Comparison of ENCODE assay signal across 26 cellular contexts in the genomic region with DNA sequence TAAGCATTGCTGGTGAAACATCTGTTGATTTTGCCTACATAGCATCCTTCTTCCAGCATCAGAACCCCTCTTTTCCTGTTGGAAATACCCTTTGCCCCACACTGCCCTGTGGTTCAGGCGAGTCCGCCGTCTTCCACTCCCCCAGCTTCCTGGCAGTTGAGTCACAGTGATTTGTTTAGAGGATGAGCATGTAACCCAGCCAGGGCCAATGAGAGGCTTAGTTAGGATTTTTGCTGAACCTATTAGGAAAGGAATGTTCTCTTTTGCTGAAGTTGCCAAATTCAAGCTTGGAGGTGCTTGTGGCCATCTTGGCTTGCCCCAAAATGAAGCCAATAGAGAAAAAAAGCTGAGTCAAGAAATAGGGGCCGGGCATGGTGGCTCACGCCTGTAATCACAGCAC. TPM values are rescaled to one million over a fixed set of nuclear protein-coding genes. Genes with fewer than 3 reads are reported as not detected.
A peak's percentile ranks its signal among the peaks of the same experiment; 100 is the strongest.
DNase-seq lines count a peak whose midpoint lies in the region; ATAC-seq and TF ChIP-seq lines count a peak whose summit lies in the region.
"Had no signal": no experiment of that assay in that cellular context is flagged by ENCODE, and none has a peak within 500 bp of the region (broad histone marks: within the 10 kb centered on the region; RNA-seq: fewer than 3 reads in every experiment).

No MANE protein-coding gene starts in this region.

- H3K9me3 Mint-ChIP-seq in activated CD4-positive, alpha-beta T cell treated with anti-CD3 and anti-CD28 coated beads for 36 hours (ENCODE audit: low read depth): no peaks in the 10 kb centered on the region
- H3K9me3 Mint-ChIP-seq: activated naive CD4-positive, alpha-beta T cell treated with anti-CD3 and anti-CD28 coated beads, Interleukin-2, amount 50 U/mL, for 24 hours; CD8-positive, alpha-beta memory T cell; neural crest cell had no signal

- H4K8ac ChIP-seq in mesenchymal stem cell (ENCODE audit: low read length): no peak overlapping the region

- no peak overlapping the region for H3K4me2 ChIP-seq in mesenchymal stem cell (ENCODE audit: low read length, poor library complexity, severe bottlenecking)
- H3K4me2 ChIP-seq: hepatocyte had no signal

- H3K27ac Mint-ChIP-seq in activated CD4-positive, alpha-beta T cell treated with anti-CD3 and anti-CD28 coated beads for 36 hours: no peak overlapping the region
- H3K27ac Mint-ChIP-seq: activated CD8-positive, alpha-beta memory T cell treated with anti-CD3 and anti-CD28 coated beads, Interleukin-2, amount 10 ng/mL, durations not matched to agents 7 days and 5 days; activated naive CD4-positive, alpha-beta T cell treated with anti-CD3 and anti-CD28 coated beads, Interleukin-2, amount 50 U/mL, for 24 hours; CD8-positive, alpha-beta memory T cell had no signal

- H3K27ac ChIP-seq in brain microvascular endothelial cell: no peak overlapping the region
- no peak overlapping the region for H3K27ac ChIP-seq in mesenchymal stem cell (ENCODE audit: low read length, poor library complexity, severe bottlenecking)
- H3K27ac ChIP-seq: 22Rv1, ascending aorta, hepatocyte, prostate gland, upper lobe of left lung had no signal

- CTCF ChIA-PET in activated CD4-positive, alpha-beta T cell treated with anti-CD3 and anti-CD28 coated beads for 36 hours (lab: Charles Lee): no interaction called here

- H3K36me3 ChIP-seq in brain microvascular endothelial cell (replicated peaks) (no peaks in the 10 kb centered on the region), mesenchymal stem cell (ENCODE audit: control insufficient read depth in 1 of 2, insufficient read depth in 2 of 2, low read depth in 1 of 2, low read length in 2 of 2) (no peaks in the 10 kb centered on the region)
- H3K36me3 ChIP-seq: ascending aorta, prostate gland, upper lobe of left lung had no signal

- peaks cover 20% of the 10 kb centered on the region for H3K27me3 Mint-ChIP-seq in activated CD4-positive, alpha-beta T cell treated with anti-CD3 and anti-CD28 coated beads for 36 hours

- H3K14ac ChIP-seq in mesenchymal stem cell (ENCODE audit: low read length in 2 of 2): no peak overlapping the region

- no peak for TF ChIP-seq CTCF in brain microvascular endothelial cell (IDR thresholded peaks at IDR 0.05; ENCODE audit: low read depth, low read length, missing control alignments)

- POLR2A ChIA-PET in activated CD4-positive, alpha-beta T cell treated with anti-CD3 and anti-CD28 coated beads for 36 hours (lab: Charles Lee): no interaction called here

- no peaks in the 10 kb centered on the region for H3K9me3 ChIP-seq in mesenchymal stem cell (ENCODE audit: control insufficient read depth, low read length)
- H3K9me3 ChIP-seq: ascending aorta, mucosa of descending colon, prostate gland, upper lobe of left lung had no signal

- DNase-seq in activated CD4-positive, alpha-beta T cell treated with anti-CD3 and anti-CD28 coated beads for 36 hours: peak; percentile 29
- no peak for DNase-seq in activated CD4-positive, alpha-beta T cell treated with anti-CD3 and anti-CD28 coated beads, Interleukin-2, amount 50 U/mL, for 4 hours
- peak; percentile 39 for DNase-seq in M059J (ENCODE audit: low read depth)
- DNase-seq in brain microvascular endothelial cell: peak; percentile 20
- peak; percentile 12 for DNase-seq in mesenchymal stem cell
- DNase-seq in UCSD-AML1 (lab: John Stamatoyannopoulos, UW; ENCODE audit: unreplicated experiment): no peak
- DNase-seq in NCI-H2081 treated with DMSO at 0.1 percent for 48 hours (lab: John Stamatoyannopoulos, UW): no peak
- DNase-seq: activated CD8-positive, alpha-beta memory T cell treated with anti-CD3 and anti-CD28 coated beads, Interleukin-2, amount 10 ng/mL, durations not matched to agents 7 days and 5 days; CD8-positive, alpha-beta memory T cell; central memory CD4-positive, alpha-beta T cell; foreskin melanocyte; left ventricle myocardium superior; mucosa of descending colon; NCI-H146; NCI-H524; PC-3; SIG-M5; T-helper 1 cell; upper lobe of left lung had no signal

- H3K23ac ChIP-seq in mesenchymal stem cell (ENCODE audit: low read length in 2 of 2): no peak overlapping the region

- WGBS in mesenchymal stem cell: 70% methylated on average over 5 of the region's 5 CpGs

- in situ Hi-C loops in brain microvascular endothelial cell (cut with HindIII; ENCODE audit: low pct_ligation_motif_present, low sequenced_read_pairs): no loop called here

- H4K91ac ChIP-seq in mesenchymal stem cell (ENCODE audit: low read length): no peak overlapping the region

- no peak overlapping the region for H2BK120ac ChIP-seq in mesenchymal stem cell (ENCODE audit: low read depth, low read length)

- H2AFZ ChIP-seq in mesenchymal stem cell (ENCODE audit: low read depth, low read length): no peak overlapping the region
- H2AFZ ChIP-seq: hepatocyte had no signal

- no peak overlapping the region for H2BK15ac ChIP-seq in mesenchymal stem cell (ENCODE audit: low read depth, poor library complexity, severe bottlenecking)

- no peak overlapping the region for H3K9ac ChIP-seq in mesenchymal stem cell (ENCODE audit: low read length)

- no peaks in the 10 kb centered on the region for H3K4me1 Mint-ChIP-seq in activated CD4-positive, alpha-beta T cell treated with anti-CD3 and anti-CD28 coated beads for 36 hours
- H3K4me1 Mint-ChIP-seq: activated CD8-positive, alpha-beta memory T cell treated with anti-CD3 and anti-CD28 coated beads, Interleukin-2, amount 10 ng/mL, durations not matched to agents 7 days and 5 days; activated naive CD4-positive, alpha-beta T cell treated with anti-CD3 and anti-CD28 coated beads, Interleukin-2, amount 50 U/mL, for 24 hours had no signal

- no peaks in the 10 kb centered on the region for H3K36me3 Mint-ChIP-seq in activated CD4-positive, alpha-beta T cell treated with anti-CD3 and anti-CD28 coated beads for 36 hours (ENCODE audit: low read depth)
- H3K36me3 Mint-ChIP-seq: activated CD8-positive, alpha-beta memory T cell treated with anti-CD3 and anti-CD28 coated beads, Interleukin-2, amount 10 ng/mL, durations not matched to agents 7 days and 5 days; activated naive CD4-positive, alpha-beta T cell treated with anti-CD3 and anti-CD28 coated beads, Interleukin-2, amount 50 U/mL, for 24 hours; CD8-positive, alpha-beta memory T cell had no signal

- no peak overlapping the region for H3K4me3 Mint-ChIP-seq in activated CD4-positive, alpha-beta T cell treated with anti-CD3 and anti-CD28 coated beads for 36 hours
- H3K4me3 Mint-ChIP-seq: activated CD8-positive, alpha-beta memory T cell treated with anti-CD3 and anti-CD28 coated beads, Interleukin-2, amount 10 ng/mL, durations not matched to agents 7 days and 5 days; activated naive CD4-positive, alpha-beta T cell treated with anti-CD3 and anti-CD28 coated beads, Interleukin-2, amount 50 U/mL, for 24 hours; CD8-positive, alpha-beta memory T cell; neural crest cell had no signal

- H3K4me3 ChIP-seq in brain microvascular endothelial cell (ENCODE audit: low read depth, low read length): no peak overlapping the region
- no peak overlapping the region for H3K4me3 ChIP-seq in mesenchymal stem cell (ENCODE audit: insufficient read depth in 1 of 2, low read depth in 1 of 2, low read length in 2 of 2)
- H3K4me3 ChIP-seq: ascending aorta, hepatocyte, mucosa of descending colon, prostate gland, upper lobe of left lung had no signal

- H3K4me1 ChIP-seq in mesenchymal stem cell (ENCODE audit: control insufficient read depth, insufficient read depth, low read depth, low read length): peaks cover 5% of the 10 kb centered on the region
- H3K4me1 ChIP-seq: ascending aorta, prostate gland, upper lobe of left lung had no signal

- no peak overlapping the region for H2BK5ac ChIP-seq in mesenchymal stem cell (ENCODE audit: low read depth, low read length, poor library complexity, severe bottlenecking)

- no peaks in the 10 kb centered on the region for H3K27me3 ChIP-seq in brain microvascular endothelial cell (replicated peaks)
- peaks cover 36 to 42% of the 10 kb centered on the region in 2 experiments for H3K27me3 ChIP-seq in mesenchymal stem cell (ENCODE audit: control insufficient read depth in 1 of 2, insufficient read depth in 1 of 2, low read length in 2 of 2)
- H3K27me3 ChIP-seq: ascending aorta, upper lobe of left lung had no signal

- no peak overlapping the region for H2AK5ac ChIP-seq in mesenchymal stem cell (ENCODE audit: low read length, severe bottlenecking)

- H3K4ac ChIP-seq in mesenchymal stem cell (ENCODE audit: low read depth in 1 of 2, low read length in 2 of 2): no peak overlapping the region

- no peaks in the 10 kb centered on the region for H3K79me1 ChIP-seq in mesenchymal stem cell (replicated peaks; ENCODE audit: low read length, poor library complexity, severe bottlenecking)

- H2BK12ac ChIP-seq in mesenchymal stem cell (ENCODE audit: low read length in 2 of 2): no peak overlapping the region

- ATAC-seq in activated CD4-positive, alpha-beta T cell treated with anti-CD3 and anti-CD28 coated beads for 36 hours: peak; percentile 53
- ATAC-seq in GM19463 (IDR thresholded peaks at IDR 0.05; ENCODE audit: unreplicated experiment): no peak
- ATAC-seq: activated CD8-positive, alpha-beta memory T cell treated with anti-CD3 and anti-CD28 coated beads, Interleukin-2, amount 10 ng/mL, durations not matched to agents 7 days and 5 days; left ventricle myocardium superior; mucosa of descending colon; PC-3 had no signal

- intact Hi-C loops in activated CD4-positive, alpha-beta T cell treated with anti-CD3 and anti-CD28 coated beads for 36 hours (cut with DNase I, micrococcal nuclease): no loop called here

- H3K18ac ChIP-seq in mesenchymal stem cell (ENCODE audit: low read depth in 1 of 2, low read length in 2 of 2): no peak overlapping the region

RNA-seq across cellular contexts. Expression of gene MEX3B, which starts 19.0 kb away (rescaled TPM):
- 1 to 10 TPM; 1.2 to 1.3 TPM for total RNA-seq in activated CD4-positive, alpha-beta T cell treated with anti-CD3 and anti-CD28 coated beads for 36 hours
- total RNA-seq in M059J (2014; rRNA removed; shearing (Covaris generic)): 1.6 and 4.1 TPM in 2 replicates
- polyA plus RNA-seq in mesenchymal stem cell (2013, experiment 1 of 2): 5.3 TPM
- 6.3 TPM for polyA plus RNA-seq in mesenchymal stem cell (2013, experiment 2 of 2)
- polyA plus RNA-seq: CD8-positive, alpha-beta memory T cell had no signal

Comparison
In these comparisons a context has a peak if more than half of its experiments do, and no peak if none do; other contexts are left out.
1. DNase-seq: peak in activated CD4-positive, alpha-beta T cell treated with anti-CD3 and anti-CD28 coated beads for 36 hours (single experiment), M059J (single experiment), brain microvascular endothelial cell (single experiment) and mesenchymal stem cell (single experiment); none in activated CD4-positive, alpha-beta T cell treated with anti-CD3 and anti-CD28 coated beads, Interleukin-2, amount 50 U/mL, for 4 hours (0 of 2), UCSD-AML1 (single experiment) and NCI-H2081 treated with DMSO at 0.1 percent for 48 hours (single experiment).